ENCODE assay signal across 1 cellular context in genomic region chrX:150869450-150869849, GRCh38.
A peak's percentile ranks its signal among the peaks of the same experiment; 100 is the strongest.
TF ChIP-seq lines count a peak whose summit lies in the region.

No MANE protein-coding gene starts in this region.

TF ChIP-seq in IMR-90, 13 proteins besides CTCF, POLR2A, EP300 and RAD21:
- no peak for TF ChIP-seq ELK1 (IDR thresholded peaks at IDR 0.05; ENCODE audit: borderline replicate concordance, low read depth, low read length)
- peak; percentile 90 for TF ChIP-seq RFX5 (IDR thresholded peaks at IDR 0.05; ENCODE audit: low read depth, low read length)
- TF ChIP-seq CHD1 (IDR thresholded peaks at IDR 0.05; ENCODE audit: low read depth, low read length) = no peak
- no peak for TF ChIP-seq MAFK (IDR thresholded peaks at IDR 0.05; ENCODE audit: low read depth, low read length)
